ENCODE assay signal across 1 cellular context in the genomic region with DNA sequence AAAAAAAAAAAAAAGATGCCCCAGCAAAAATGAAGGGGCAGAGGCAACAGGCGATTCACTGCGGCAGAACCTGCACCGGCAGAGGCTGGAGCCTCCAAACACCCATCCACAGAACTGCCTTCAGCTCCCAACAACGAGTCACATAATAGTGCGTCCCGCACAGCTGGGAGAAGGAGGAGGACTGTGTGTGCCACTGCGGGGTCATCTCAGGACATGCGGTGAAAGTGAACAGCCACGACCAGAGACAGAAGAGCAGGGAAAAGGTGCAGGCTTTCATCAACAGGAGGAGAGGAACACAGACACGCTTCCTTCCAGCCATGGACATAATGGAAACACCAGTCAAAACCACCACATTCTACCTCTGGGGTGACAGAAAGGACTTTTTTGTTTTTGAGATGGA.
A peak's percentile ranks its signal among the peaks of the same experiment; 100 is the strongest.
TF ChIP-seq lines count a peak whose summit lies in the region.

No MANE protein-coding gene starts in this region.

TF ChIP-seq in K562, 482 proteins besides CTCF, POLR2A, EP300 and RAD21:
- TF ChIP-seq MEF2A (IDR thresholded peaks at IDR 0.05; ENCODE audit: control insufficient read depth, low read depth, low read length) (no peak), MCM7 (IDR thresholded peaks at IDR 0.05) (no peak), SRSF3 (IDR thresholded peaks at IDR 0.05; ENCODE audit: insufficient read depth, low read length) (no peak), NFXL1 (CRISPR knock-in tag; IDR thresholded peaks at IDR 0.05) (no peak), POLR2G (IDR thresholded peaks at IDR 0.05; ENCODE audit: low read depth, low read length) (0 out of 2 replicates have a peak, but pooled peaks have one; percentile 28)
- TF ChIP-seq, protein P1, sequence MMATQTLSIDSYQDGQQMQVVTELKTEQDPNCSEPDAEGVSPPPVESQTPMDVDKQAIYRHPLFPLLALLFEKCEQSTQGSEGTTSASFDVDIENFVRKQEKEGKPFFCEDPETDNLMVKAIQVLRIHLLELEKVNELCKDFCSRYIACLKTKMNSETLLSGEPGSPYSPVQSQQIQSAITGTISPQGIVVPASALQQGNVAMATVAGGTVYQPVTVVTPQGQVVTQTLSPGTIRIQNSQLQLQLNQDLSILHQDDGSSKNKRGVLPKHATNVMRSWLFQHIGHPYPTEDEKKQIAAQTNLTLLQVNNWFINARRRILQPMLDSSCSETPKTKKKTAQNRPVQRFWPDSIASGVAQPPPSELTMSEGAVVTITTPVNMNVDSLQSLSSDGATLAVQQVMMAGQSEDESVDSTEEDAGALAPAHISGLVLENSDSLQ (IDR thresholded peaks at IDR 0.05), result no peak
